Comparison of ENCODE assay signal across 23 cellular contexts in the genomic region with DNA sequence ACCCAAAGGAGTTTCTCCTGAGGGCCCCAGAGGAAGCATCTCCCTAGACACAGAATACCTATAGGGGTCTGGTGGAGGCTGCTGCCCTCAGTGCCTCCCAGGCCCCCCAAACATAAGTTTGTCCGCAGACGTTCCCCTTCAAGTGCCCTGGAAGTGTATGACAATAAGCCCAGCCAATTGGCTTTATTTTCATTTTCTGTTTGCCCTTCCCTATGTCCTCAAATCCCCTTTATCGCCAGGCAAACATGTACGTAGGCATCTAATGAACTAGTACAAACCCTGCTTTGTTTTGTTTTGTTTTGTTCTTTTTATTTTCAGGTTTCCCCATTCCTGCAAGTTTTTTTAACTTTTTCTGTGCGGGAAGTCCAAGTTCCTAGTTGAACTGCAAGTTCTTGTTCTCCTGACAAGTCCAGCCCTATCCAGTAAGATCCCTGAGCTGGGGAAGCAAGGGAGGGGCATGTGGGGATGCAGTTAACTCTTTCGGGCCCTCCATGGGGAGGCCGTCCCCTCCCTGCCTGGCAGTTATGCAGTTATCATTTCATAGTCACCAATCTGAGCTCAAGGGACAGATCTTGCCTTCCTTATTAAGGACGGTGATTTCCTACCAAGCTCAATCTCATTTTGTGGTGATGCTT.
DNase-seq lines count a peak whose midpoint lies in the region; ATAC-seq and TF ChIP-seq lines count a peak whose summit lies in the region.
"Had no signal": no experiment of that assay in that cellular context is flagged by ENCODE, and none has a peak within 500 bp of the region (broad histone marks: within the 10 kb centered on the region; RNA-seq: fewer than 3 reads in every experiment).

No MANE protein-coding gene starts in this region.

- intact Hi-C loops in heart left ventricle (cut with DNase I) (no loop called here), aorta (cut with DNase I) (no loop called here)

- H3K36me3 ChIP-seq in heart left ventricle (no peaks in the 10 kb centered on the region), right atrium auricular region (no peaks in the 10 kb centered on the region), rectal smooth muscle tissue (ENCODE audit: control insufficient read depth, insufficient read depth, low read length) (no peaks in the 10 kb centered on the region), aorta (ENCODE audit: control insufficient read depth in 1 of 2, insufficient read depth in 2 of 2, low read length in 1 of 2) (no peaks in the 10 kb centered on the region)

- H3K4me1 ChIP-seq in heart left ventricle (no peaks in the 10 kb centered on the region), right atrium auricular region (peaks cover 0 to 5% of the 10 kb centered on the region in 2 donors), rectal smooth muscle tissue (ENCODE audit: control insufficient read depth, insufficient read depth, low read length) (no peaks in the 10 kb centered on the region), aorta (ENCODE audit: control insufficient read depth in 1 of 2, insufficient read depth in 2 of 2, low read length in 2 of 2) (no peaks in the 10 kb centered on the region)
- H3K4me1 ChIP-seq: foreskin keratinocyte had no signal

- no peak overlapping the region for H3K9ac ChIP-seq in rectal smooth muscle tissue (ENCODE audit: low read length)
- H3K9ac ChIP-seq: KMS-11, SK-N-SH had no signal

- TF ChIP-seq CTCF in heart left ventricle (IDR thresholded peaks at IDR 0.05) (no peak), right atrium auricular region (IDR thresholded peaks at IDR 0.05) (no peak), fibroblast of villous mesenchyme (IDR thresholded peaks at IDR 0.05; ENCODE audit: insufficient read depth, low read depth, low read length) (no peak)

- H3K27ac ChIP-seq in heart left ventricle (no peak overlapping the region), right atrium auricular region (no peak overlapping the region), rectal smooth muscle tissue (ENCODE audit: low read depth, low read length) (no peak overlapping the region), aorta (ENCODE audit: low read depth in 1 of 2, low read length in 2 of 2) (no peak overlapping the region)
- H3K27ac ChIP-seq: foreskin keratinocyte, KMS-11, PC-9 had no signal

- DNase-seq in heart left ventricle (no peak), right atrium auricular region (ENCODE audit: low spot score) (no peak), fibroblast of villous mesenchyme (ENCODE audit: low read depth) (no peak), aorta (no peak)
- DNase-seq: central memory CD4-positive, alpha-beta T cell; DMS 273 treated with DMSO at 0.1 percent for 48 hours; endodermal cell; foreskin keratinocyte; GDM1; left colon; mucosa of descending colon; NCI-H1105 treated with DMSO at 0.1 percent for 48 hours; NCI-H2171 treated with DMSO at 0.1 percent for 48 hours; NCI-H748 treated with DMSO at 0.1 percent for 48 hours; PC-9; SK-N-SH; stimulated activated CD4-positive, alpha-beta T cell treated with anti-CD3 and anti-CD28 coated beads, Interleukin-4, amount 100 ng/mL, for 1 hour; substantia nigra had no signal

- 59 to 70% (median 66%) methylated on average over 8 of the region's 8 CpGs for WGBS in heart left ventricle, 4 donors
- 12 to 13% methylated on average over 8 of the region's 8 CpGs for WGBS in aorta, 2 donors

- H3K27me3 ChIP-seq in heart left ventricle (no peaks in the 10 kb centered on the region), right atrium auricular region (no peaks in the 10 kb centered on the region), rectal smooth muscle tissue (ENCODE audit: control insufficient read depth, insufficient read depth, low read length) (no peaks in the 10 kb centered on the region), aorta (ENCODE audit: control insufficient read depth in 1 of 2, insufficient read depth in 2 of 2, low read length in 1 of 2) (no peaks in the 10 kb centered on the region)
- H3K27me3 ChIP-seq: foreskin keratinocyte had no signal

- H3K4me3 ChIP-seq in heart left ventricle (peak overlapping the region in 10 of 12 donors; percentile 22 to 56 (median 33)), right atrium auricular region (peak overlapping the region in 1 of 2 donors; percentile 29), fibroblast of villous mesenchyme (ENCODE audit: low read depth, low read length) (peak overlapping the region; percentile 34), rectal smooth muscle tissue (ENCODE audit: low read length) (peak overlapping the region; percentile 8), aorta (ENCODE audit: low read length in 2 of 2) (peak overlapping the region; percentile 36 to 62)
- H3K4me3 ChIP-seq: mucosa of descending colon, PC-9 had no signal

- no peaks in the 10 kb centered on the region for H3K9me3 ChIP-seq in heart left ventricle
- H3K9me3 ChIP-seq in right atrium auricular region, result no peaks in the 10 kb centered on the region
- H3K9me3 ChIP-seq in aorta (ENCODE audit: control insufficient read depth, low read length), result no peaks in the 10 kb centered on the region
- H3K9me3 ChIP-seq: mucosa of descending colon, SK-N-SH had no signal

- TF ChIP-seq POLR2A in heart left ventricle (IDR thresholded peaks at IDR 0.05), result no peak

- ATAC-seq in heart left ventricle (no peak), aorta (ENCODE audit: low FRiP score) (no peak), HG03045 (IDR thresholded peaks at IDR 0.05; ENCODE audit: unreplicated experiment) (no peak), GM18907 (IDR thresholded peaks at IDR 0.05; ENCODE audit: unreplicated experiment) (no peak), GM21360 (IDR thresholded peaks at IDR 0.05; ENCODE audit: unreplicated experiment) (no peak)
- ATAC-seq: foreskin keratinocyte, left colon, mucosa of descending colon had no signal
